In genomic region chr3:190718097-190718496, GRCh38 we compare ENCODE assay signal across 17 cellular contexts.
A peak's percentile ranks its signal among the peaks of the same experiment; 100 is the strongest.
DNase-seq lines count a peak whose midpoint lies in the region; ATAC-seq and TF ChIP-seq lines count a peak whose summit lies in the region.
"Had no signal": no experiment of that assay in that cellular context is flagged by ENCODE, and none has a peak within 500 bp of the region (broad histone marks: within the 10 kb centered on the region; RNA-seq: fewer than 3 reads in every experiment).

No MANE protein-coding gene starts in this region.

- H3K27ac ChIP-seq in A673 (ENCODE audit: low read depth, low read length, poor library complexity, severe bottlenecking): no peak overlapping the region
- H3K27ac ChIP-seq in lower lobe of right lung: no peak overlapping the region
- H3K27ac ChIP-seq: heart right ventricle, prostate gland, upper lobe of left lung had no signal

- peak; percentile 91 for ATAC-seq in left lobe of liver
- no peak for ATAC-seq in lower lobe of right lung
- ATAC-seq in GM21786 (IDR thresholded peaks at IDR 0.05; ENCODE audit: unreplicated experiment): no peak
- ATAC-seq: heart right ventricle had no signal

- no TSS peak for BruUV-seq in A673 (replicated peaks; lab: Mats Ljungman, UMichigan)

- POLR2A ChIA-PET in A673 (lab: Charles Lee; ENCODE audit: low non-redundant PET): no interaction called here

- CTCF ChIA-PET in A673 (lab: Charles Lee): no interaction called here

- H3K4me1 ChIP-seq in A673 (ENCODE audit: insufficient read depth, low read length, poor library complexity, severe bottlenecking) (no peaks in the 10 kb centered on the region), lower lobe of right lung (no peaks in the 10 kb centered on the region)
- H3K4me1 ChIP-seq: Caco-2, heart right ventricle, prostate gland, upper lobe of left lung had no signal

- TF ChIP-seq CTCF in A673 (conservative IDR thresholded peaks at IDR 0.05; ENCODE audit: low read depth, low read length) (peak; percentile 32; the same call in 1 of the 2 replicates), WI38 (IDR thresholded peaks at IDR 0.05; ENCODE audit: low read depth, low read length) (no peak), lower lobe of right lung (IDR thresholded peaks at IDR 0.05) (no peak)

- DNase-seq in A673 (ENCODE audit: low spot score) (no peak), HCEC 1CT (peak; percentile 30), left lobe of liver (ENCODE audit: low spot score) (no peak), lower lobe of right lung (no peak), NCI-H2081 (lab: John Stamatoyannopoulos, UW) (no peak), NCI-H2227 treated with DMSO at 0.1 percent for 48 hours (lab: John Stamatoyannopoulos, UW) (no peak)
- DNase-seq: activated CD4-positive, CD25-positive, alpha-beta regulatory T cell treated with anti-CD3 and anti-CD28 coated beads, Interleukin-2, amount 50 U/mL, for 72 hours; activated effector memory CD4-positive, alpha-beta T cell treated with anti-CD3 and anti-CD28 coated beads, Interleukin-2, amount 50 U/mL, for 16 hours; aorta; Caco-2; heart right ventricle; left cardiac atrium; stimulated activated naive CD4-positive, alpha-beta T cell treated with Interleukin-2 at 50 U/mL for 16 hours; upper lobe of left lung had no signal

- no peaks in the 10 kb centered on the region for H3K9me3 ChIP-seq in A673 (ENCODE audit: low read depth, low read length, poor library complexity, severe bottlenecking)
- no peaks in the 10 kb centered on the region for H3K9me3 ChIP-seq in lower lobe of right lung
- H3K9me3 ChIP-seq: Caco-2, heart right ventricle, prostate gland, upper lobe of left lung had no signal

- no peaks in the 10 kb centered on the region for H3K36me3 ChIP-seq in A673 (ENCODE audit: insufficient read depth, low read length, poor library complexity, severe bottlenecking)
- no peaks in the 10 kb centered on the region for H3K36me3 ChIP-seq in lower lobe of right lung
- H3K36me3 ChIP-seq: heart right ventricle, prostate gland, upper lobe of left lung had no signal

- intact Hi-C loops in A673 (cut with micrococcal nuclease; ENCODE audit: unreplicated experiment): loop anchor here (5.0 kb wide), 1 partner anchor 334 kb away; no protein-coding TSS in a partner anchor
- intact Hi-C loops in lower lobe of right lung (cut with DNase I): no loop called here

- H3K4me3 ChIP-seq in A673 (ENCODE audit: low read depth, low read length, poor library complexity, severe bottlenecking) (no peak overlapping the region), WI38 (ENCODE audit: low read depth, low read length) (peak overlapping the region; percentile 29), lower lobe of right lung (no peak overlapping the region)
- H3K4me3 ChIP-seq: heart right ventricle, prostate gland, upper lobe of left lung had no signal

- H3K27me3 ChIP-seq in A673 (replicated peaks; ENCODE audit: insufficient read depth, low read depth, low read length, poor library complexity): no peaks in the 10 kb centered on the region
- H3K27me3 ChIP-seq in lower lobe of right lung (ENCODE audit: low read depth): no peaks in the 10 kb centered on the region
- H3K27me3 ChIP-seq: heart right ventricle, upper lobe of left lung had no signal
